ENCODE assay signal across 8 cellular contexts in the genomic region with DNA sequence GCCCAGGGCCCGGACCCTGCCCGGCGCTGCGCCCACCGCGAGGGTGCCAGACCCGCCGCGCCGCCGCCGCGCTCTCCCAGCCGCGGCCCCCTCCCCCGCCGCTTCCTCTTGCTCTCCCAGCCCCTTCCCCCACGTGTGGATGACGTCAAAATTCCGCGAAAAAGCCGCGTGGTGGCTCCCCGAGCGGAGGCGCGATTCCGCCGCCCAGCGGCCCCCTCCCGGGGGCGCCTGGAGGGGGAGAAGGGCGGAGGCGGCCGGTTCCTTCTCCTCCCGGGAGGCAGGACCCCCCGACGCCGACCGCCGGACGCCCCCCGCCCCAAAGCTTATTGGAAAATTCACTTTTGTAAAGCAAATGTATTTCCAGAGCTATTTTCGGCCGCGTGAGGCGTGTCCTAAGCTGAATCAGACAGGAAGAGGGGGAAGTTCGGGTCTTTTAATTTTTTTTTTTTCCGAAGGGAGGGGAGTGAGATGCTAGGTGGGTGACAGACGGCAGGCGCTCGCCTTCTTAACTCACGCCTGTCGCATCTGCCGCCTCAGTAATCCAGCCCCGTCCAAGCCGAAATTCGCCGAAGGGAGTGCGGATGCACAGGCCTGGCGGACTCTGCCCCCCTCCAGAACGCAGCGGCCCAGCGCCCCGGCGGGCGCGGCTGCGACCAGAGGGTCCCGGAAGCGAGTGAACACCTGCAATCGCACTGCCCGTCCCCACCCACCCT. TPM values are rescaled to one million over a fixed set of nuclear protein-coding genes. Genes with fewer than 3 reads are reported as not detected.
A peak's percentile ranks its signal among the peaks of the same experiment; 100 is the strongest.
DNase-seq lines count a peak whose midpoint lies in the region; ATAC-seq and TF ChIP-seq lines count a peak whose summit lies in the region.

No MANE protein-coding gene starts in this region.

- peak overlapping the region; percentile 73 for H3K9ac ChIP-seq in KMS-11

- DNase-seq in GM13976 (ENCODE audit: low spot score) (peak; percentile 86), coronary artery (ENCODE audit: low spot score) (no peak), lung (ENCODE audit: low spot score) (peak; percentile 84), HPDE6-E6E7 (ENCODE audit: extremely low spot score) (no peak)
- DNase-seq in activated CD4-positive, alpha-beta T cell treated with anti-CD3 and anti-CD28 coated beads for 48 hours: peak; percentile 96
- DNase-seq in stimulated activated CD4-positive, alpha-beta T cell treated with anti-CD3 and anti-CD28 coated beads, Interleukin-4, amount 100 ng/mL, for 48 hours (ENCODE audit: low read depth in 2 of 2): peak; percentile 92 to 93

- H3K27me3 ChIP-seq in KMS-11 (ENCODE audit: insufficient read depth, low read depth): peaks cover 39% of the 10 kb centered on the region; the same call in 1 of the 2 replicates
- H3K27me3 ChIP-seq in lung (ENCODE audit: control insufficient read depth, insufficient read depth): no peaks in the 10 kb centered on the region

- H3K79me2 ChIP-seq in KMS-11 (ENCODE audit: insufficient read depth, low read depth): peaks cover 8% of the 10 kb centered on the region

- no peaks in the 10 kb centered on the region for H3K9me3 ChIP-seq in lung (ENCODE audit: control insufficient read depth in 2 of 2, insufficient read depth in 1 of 2, low read length in 1 of 2)

- peak overlapping the region; percentile 90; the same call in 1 of the 2 replicates for H2AFZ ChIP-seq in KMS-11 (ENCODE audit: low read depth)

- TF ChIP-seq CTCF in GM13976 (IDR thresholded peaks at IDR 0.05; ENCODE audit: borderline replicate concordance, control extremely low read depth, extremely low read depth, insufficient read depth, missing control alignments) (peak; percentile 21), KMS-11 (conservative IDR thresholded peaks at IDR 0.05; ENCODE audit: low read depth, low read length) (peak; percentile 22; the same call in 1 of the 2 replicates), coronary artery (IDR thresholded peaks at IDR 0.05) (no peak), lung (IDR thresholded peaks at IDR 0.05; ENCODE audit: control extremely low read depth, extremely low read depth) (no peak)

- H3K4me2 ChIP-seq in KMS-11: peak overlapping the region; percentile 81

- ATAC-seq in lung (ENCODE audit: insufficient read depth, low FRiP score) (no peak), GM19467 (IDR thresholded peaks at IDR 0.05; ENCODE audit: unreplicated experiment) (no peak)

- 1 to 2% methylated on average over 68 to 73 of the region's 73 CpGs for WGBS in lung, 2 donors

- H3K4me1 ChIP-seq in KMS-11 (ENCODE audit: low read depth, poor library complexity, severe bottlenecking): peaks cover 14% of the 10 kb centered on the region
- peaks cover 5 to 16% of the 10 kb centered on the region in 2 donors for H3K4me1 ChIP-seq in lung (ENCODE audit: control insufficient read depth in 2 of 2, insufficient read depth in 2 of 2, low read length in 2 of 2)

- H3K27ac ChIP-seq in KMS-11 (no peak overlapping the region), coronary artery (peak overlapping the region; percentile 67 to 82), lung (ENCODE audit: low read depth in 1 of 2, low read length in 1 of 2) (peak overlapping the region; percentile 72 to 84)

- in situ Hi-C loops in GM13976 (cut with MboI; ENCODE audit: low sequenced_read_pairs, unreplicated experiment): no loop called here

- H3K36me3 ChIP-seq in KMS-11 (ENCODE audit: insufficient read depth): no peaks in the 10 kb centered on the region
- no peaks in the 10 kb centered on the region for H3K36me3 ChIP-seq in lung (ENCODE audit: control insufficient read depth in 2 of 2, insufficient read depth in 2 of 2, low read length in 2 of 2)

- no peaks in the 10 kb centered on the region for H4K20me1 ChIP-seq in KMS-11 (ENCODE audit: insufficient read depth)

- no peak overlapping the region for H3K4me3 ChIP-seq in KMS-11 (IDR thresholded peaks at IDR 0.05; ENCODE audit: insufficient read depth, low read depth, low read length)
- H3K4me3 ChIP-seq in coronary artery: peak overlapping the region; percentile 96
- peak overlapping the region; percentile 36 for H3K4me3 ChIP-seq in lung

RNA-seq across cellular contexts. Expression of a gene that starts 4.1 kb away (rescaled TPM):
- total RNA-seq in lung: 100 to 1,000 TPM in 1 of 2 donors, 10 to 100 TPM in 1; 93.9 to 113 TPM
- 1 to 10 TPM; 6.1 to 9.5 TPM for polyA plus RNA-seq in lung

RNA-seq across cellular contexts. Expression of a gene that starts 51.6 kb away (rescaled TPM):
- total RNA-seq in lung: 1 to 10 TPM; 1.6 to 9.1 TPM
- 1 to 10 TPM; 4.2 to 8.9 TPM for polyA plus RNA-seq in lung

Comparison
In these comparisons a context has a peak if more than half of its experiments do, and no peak if none do; other contexts are left out.
1. DNase-seq: peak in GM13976 (single experiment), activated CD4-positive, alpha-beta T cell treated with anti-CD3 and anti-CD28 coated beads for 48 hours (single experiment), lung (single experiment) and stimulated activated CD4-positive, alpha-beta T cell treated with anti-CD3 and anti-CD28 coated beads, Interleukin-4, amount 100 ng/mL, for 48 hours (2 of 2); none in coronary artery (single experiment) and HPDE6-E6E7 (single experiment).
2. CTCF ChIP-seq: peak in GM13976 (single experiment) and KMS-11 (single experiment); none in coronary artery (single experiment) and lung (single experiment).